ENCODE assay signal across 8 cellular contexts in the genomic region with DNA sequence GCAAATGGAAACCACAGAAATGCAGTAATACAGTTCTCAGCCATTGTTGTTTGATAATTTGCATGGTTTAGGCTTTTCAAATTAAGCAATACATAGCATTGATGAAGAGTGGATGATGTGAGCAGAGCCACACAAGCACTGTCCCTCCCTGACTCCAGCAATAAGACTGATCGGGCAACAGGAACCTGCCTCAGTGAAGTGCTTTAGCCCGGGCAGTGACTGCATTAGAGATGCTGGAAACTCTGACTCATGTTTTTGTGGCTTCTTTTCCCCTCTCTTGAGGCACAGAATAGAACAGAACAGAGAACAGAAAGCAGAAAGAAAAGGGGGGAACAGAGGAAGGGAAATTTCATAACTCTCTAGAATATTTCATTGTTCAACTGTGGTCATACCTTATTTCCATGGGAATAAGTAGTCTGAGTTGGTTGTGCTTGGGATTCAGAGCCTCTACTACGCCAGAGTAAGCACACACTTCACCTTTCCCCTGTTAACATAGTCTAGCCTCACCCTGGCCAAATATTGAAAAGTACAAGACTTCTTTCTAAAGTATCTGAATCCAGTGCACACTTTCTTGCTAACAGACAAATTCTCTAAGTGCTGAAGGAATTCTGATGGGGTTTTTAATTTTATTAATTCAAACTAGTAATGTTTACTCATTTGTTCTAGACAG.
A peak's percentile ranks its signal among the peaks of the same experiment; 100 is the strongest.
DNase-seq lines count a peak whose midpoint lies in the region; ATAC-seq and TF ChIP-seq lines count a peak whose summit lies in the region.

No MANE protein-coding gene starts in this region.

- 56% methylated on average over 3 of the region's 3 CpGs for WGBS in hepatocyte (ENCODE audit: low lambda C conversion rate, missing lambda C conversion rate)

- H3K4me1 ChIP-seq in hepatocyte (ENCODE audit: insufficient read depth), result peaks cover 7% of the 10 kb centered on the region
- H3K4me1 ChIP-seq in subcutaneous abdominal adipose tissue (ENCODE audit: control insufficient read depth in 5 of 5, insufficient read depth in 5 of 5, low read length in 5 of 5), result peaks cover 0 to 8% (median 0%) of the 10 kb centered on the region in 5 donors
- no peaks in the 10 kb centered on the region for H3K4me1 ChIP-seq in HAP-1

- H3K4me2 ChIP-seq in hepatocyte, result peak overlapping the region; percentile 55

- no peaks in the 10 kb centered on the region for H3K27me3 ChIP-seq in hepatocyte
- H3K27me3 ChIP-seq in subcutaneous abdominal adipose tissue (ENCODE audit: control insufficient read depth in 5 of 5, insufficient read depth in 4 of 5, low read length in 5 of 5), result no peaks in the 10 kb centered on the region
- H3K27me3 ChIP-seq in HAP-1 (ENCODE audit: low read depth), result no peaks in the 10 kb centered on the region

- DNase-seq in GM12864 (ENCODE audit: low read depth) (peak; percentile 53), hepatocyte (ENCODE audit: low spot score) (peak; percentile 55), SK-N-DZ (ENCODE audit: low spot score) (no peak), HAP-1 (ENCODE audit: low spot score in 2 of 2) (no peak)
- peak; percentile 23 for DNase-seq in activated CD4-positive, alpha-beta memory T cell treated with anti-CD3 and anti-CD28 coated beads for 36 hours

- peaks cover 6% of the 10 kb centered on the region for H3K4me1 Mint-ChIP-seq in activated CD4-positive, alpha-beta memory T cell treated with anti-CD3 and anti-CD28 coated beads for 36 hours (ENCODE audit: low read depth)

- peaks cover 2% of the 10 kb centered on the region for H3K36me3 Mint-ChIP-seq in activated CD4-positive, alpha-beta memory T cell treated with anti-CD3 and anti-CD28 coated beads for 36 hours

- H2AFZ ChIP-seq in hepatocyte, result peak overlapping the region; percentile 4

- H3K9me2 ChIP-seq in hepatocyte (replicated peaks; ENCODE audit: insufficient read depth), result no peaks in the 10 kb centered on the region

- H3K27ac Mint-ChIP-seq in activated CD4-positive, alpha-beta memory T cell treated with anti-CD3 and anti-CD28 coated beads for 36 hours, result no peak overlapping the region

- intact Hi-C loops in activated CD4-positive, alpha-beta memory T cell treated with anti-CD3 and anti-CD28 coated beads for 36 hours (cut with micrococcal nuclease), result no loop called here

- CTCF ChIA-PET in activated CD4-positive, alpha-beta memory T cell treated with anti-CD3 and anti-CD28 coated beads for 36 hours (lab: Charles Lee), result no interaction called here

- in situ Hi-C loops in HAP-1 (cut with MboI; ENCODE audit: low sequenced_read_pairs), result no loop called here

- H3K4me3 Mint-ChIP-seq in activated CD4-positive, alpha-beta memory T cell treated with anti-CD3 and anti-CD28 coated beads for 36 hours, result no peak overlapping the region

- H3K27ac ChIP-seq in hepatocyte (peak overlapping the region; percentile 80), subcutaneous abdominal adipose tissue (ENCODE audit: low read depth, low read length) (peak overlapping the region; percentile 5)

- no peaks in the 10 kb centered on the region for H4K20me1 ChIP-seq in hepatocyte (ENCODE audit: insufficient read depth, poor library complexity, severe bottlenecking)

- H3K9me3 Mint-ChIP-seq in activated CD4-positive, alpha-beta memory T cell treated with anti-CD3 and anti-CD28 coated beads for 36 hours, result peaks cover 2% of the 10 kb centered on the region

- TF ChIP-seq CTCF in GM12864 (IDR thresholded peaks at IDR 0.05; ENCODE audit: low read depth, low read length, missing control alignments) (no peak), hepatocyte (IDR thresholded peaks at IDR 0.05; ENCODE audit: poor library complexity) (no peak)

- H3K9me3 ChIP-seq in hepatocyte (ENCODE audit: low read depth) (no peaks in the 10 kb centered on the region), subcutaneous abdominal adipose tissue (ENCODE audit: control insufficient read depth in 5 of 5, low read length in 5 of 5) (no peaks in the 10 kb centered on the region), HAP-1 (no peaks in the 10 kb centered on the region)

- H3K79me2 ChIP-seq in hepatocyte, result no peaks in the 10 kb centered on the region

- no peaks in the 10 kb centered on the region for H3K36me3 ChIP-seq in hepatocyte (replicated peaks; ENCODE audit: insufficient read depth, low read depth)
- H3K36me3 ChIP-seq in subcutaneous abdominal adipose tissue (ENCODE audit: control insufficient read depth in 5 of 5, insufficient read depth in 5 of 5, low read length in 5 of 5), result no peaks in the 10 kb centered on the region
- no peaks in the 10 kb centered on the region for H3K36me3 ChIP-seq in HAP-1 (replicated peaks)

- H3K27me3 Mint-ChIP-seq in activated CD4-positive, alpha-beta memory T cell treated with anti-CD3 and anti-CD28 coated beads for 36 hours, result no peaks in the 10 kb centered on the region

- no peak overlapping the region for H3K9ac ChIP-seq in subcutaneous abdominal adipose tissue (ENCODE audit: low read length in 5 of 5)

- ATAC-seq in GM21381 (IDR thresholded peaks at IDR 0.05; ENCODE audit: unreplicated experiment), result peak; percentile 98
- peak; percentile 97 for ATAC-seq in HG03469 (IDR thresholded peaks at IDR 0.05; ENCODE audit: unreplicated experiment)

- POLR2A ChIA-PET in activated CD4-positive, alpha-beta memory T cell treated with anti-CD3 and anti-CD28 coated beads for 36 hours (lab: Charles Lee), result no interaction called here

- H3K4me3 ChIP-seq in GM12864 (ENCODE audit: low read depth, low read length) (no peak overlapping the region), hepatocyte (no peak overlapping the region), subcutaneous abdominal adipose tissue (ENCODE audit: low read depth in 1 of 5, low read length in 5 of 5) (no peak overlapping the region), HAP-1 (no peak overlapping the region)

Comparison
In these comparisons a context has a peak if more than half of its experiments do, and no peak if none do; other contexts are left out.
1. DNase-seq: peak in GM12864 (single experiment), activated CD4-positive, alpha-beta memory T cell treated with anti-CD3 and anti-CD28 coated beads for 36 hours (single experiment) and hepatocyte (single experiment); none in SK-N-DZ (single experiment) and HAP-1 (0 of 2).